Comparison of ENCODE assay signal across 8 cellular contexts in the genomic region with DNA sequence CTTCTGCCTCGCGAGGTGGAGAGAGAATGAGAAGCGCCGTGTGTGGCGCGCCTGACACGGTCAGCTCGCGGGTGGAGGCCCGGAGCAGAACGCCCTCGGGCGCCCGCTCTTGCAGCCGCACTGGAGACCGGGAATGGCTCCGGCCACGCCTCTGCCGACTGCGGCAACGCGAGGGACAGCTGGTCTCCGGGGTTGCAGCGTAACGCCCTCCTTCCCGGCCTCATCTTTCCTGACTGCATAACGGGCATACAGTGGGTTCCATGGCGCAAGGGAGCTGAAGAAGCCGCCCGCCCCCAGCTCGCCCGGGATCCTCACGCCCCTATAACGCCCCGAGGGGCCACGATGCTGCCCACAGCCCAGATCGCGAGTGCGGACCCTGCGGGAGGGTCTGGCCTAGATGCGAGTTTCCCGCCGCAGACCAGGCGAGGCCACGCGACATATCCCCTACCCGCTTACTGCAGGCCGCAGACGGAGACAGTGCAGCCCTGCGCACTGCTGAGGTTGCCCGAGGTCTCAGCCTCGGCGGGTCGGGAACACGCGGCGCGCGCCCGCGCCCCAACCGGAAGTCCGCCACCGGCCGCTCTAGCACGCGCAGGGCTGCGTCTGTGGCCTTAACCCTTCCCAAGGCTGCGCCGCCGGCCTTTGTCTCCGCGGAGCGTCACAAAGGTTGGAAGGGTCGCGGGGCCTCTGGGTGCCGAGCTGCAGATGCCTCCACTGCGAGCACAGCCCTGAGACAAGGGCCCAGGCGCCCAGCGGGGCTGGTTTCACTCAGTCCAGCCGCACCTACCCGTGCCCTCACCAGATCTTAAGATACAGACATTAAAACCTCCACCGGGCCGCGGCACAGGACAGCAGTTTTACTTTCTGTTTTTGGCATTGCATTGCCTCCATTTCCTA. TPM values are rescaled to one million over a fixed set of nuclear protein-coding genes. Genes with fewer than 3 reads are reported as not detected.
DNase-seq lines count a peak whose midpoint lies in the region; ATAC-seq, FAIRE-seq and TF ChIP-seq lines count a peak whose summit lies in the region.

No MANE protein-coding gene starts in this region.

- DNase-seq in GM12892 (ENCODE audit: insufficient read length) = peak; percentile 85
- DNase-seq in NCI-H1417 treated with DMSO at 0.1 percent for 48 hours (lab: John Stamatoyannopoulos, UW) = peak; percentile 54
- peak; percentile 24 to 92 (median 80) for DNase-seq in amygdala (lab: John Stamatoyannopoulos, UW)
- DNase-seq in left ventricle myocardium superior = peak; percentile 96
- DNase-seq in psoas muscle = peak; percentile 93 to 96

- H3K9me3 ChIP-seq in psoas muscle = no peaks in the 10 kb centered on the region

- 0 to 1% (median 0%) methylated on average over 63 to 85 of the region's 85 CpGs for WGBS in psoas muscle, 3 donors
- WGBS in urinary bladder = under 1% methylated on average over 85 of the region's 85 CpGs

- peaks cover 14% of the 10 kb centered on the region for H3K4me1 ChIP-seq in psoas muscle
- H3K4me1 ChIP-seq in urinary bladder (ENCODE audit: insufficient read depth) = no peaks in the 10 kb centered on the region

- intact Hi-C loops in left ventricle myocardium superior (cut with micrococcal nuclease) = no loop called here
- intact Hi-C loops in psoas muscle (cut with DNase I) = loop anchor here (2.0 to 5.0 kb wide), 2 partner anchors 20 to 33 kb away; partner anchors contain the start of gene BCL7C (in 1 of the 2)

- peaks cover 11% of the 10 kb centered on the region for H3K36me3 Mint-ChIP-seq in T-helper 1 cell treated with Interleukin-12 subunit alpha and Interleukin-12 subunit beta and Interleukin-4 antibody, amounts not matched to agents 30 μg/mL and 1 μg/mL, for 36 hours (ENCODE audit: low read depth)

- peak; percentile 98 for TF ChIP-seq POLR2A in GM12892 (IDR thresholded peaks at IDR 0.05; ENCODE audit: low read depth, low read length)

- H3K27me3 Mint-ChIP-seq in T-helper 1 cell treated with Interleukin-12 subunit alpha and Interleukin-12 subunit beta and Interleukin-4 antibody, amounts not matched to agents 30 μg/mL and 1 μg/mL, for 36 hours (ENCODE audit: low read depth) = no peaks in the 10 kb centered on the region

- no peaks in the 10 kb centered on the region for H3K27me3 ChIP-seq in psoas muscle (ENCODE audit: insufficient read depth in 3 of 3, low read length in 2 of 3)

- no peaks in the 10 kb centered on the region for H3K9me3 Mint-ChIP-seq in T-helper 1 cell treated with Interleukin-12 subunit alpha and Interleukin-12 subunit beta and Interleukin-4 antibody, amounts not matched to agents 30 μg/mL and 1 μg/mL, for 36 hours

- peak overlapping the region; percentile 90 for H3K27ac ChIP-seq in psoas muscle
- H3K27ac ChIP-seq in urinary bladder (ENCODE audit: low read depth) = peak overlapping the region; percentile 80

- ATAC-seq in HG02763 (IDR thresholded peaks at IDR 0.05; ENCODE audit: unreplicated experiment) = peak; percentile 79
- ATAC-seq in left ventricle myocardium superior = peak; percentile 98
- ATAC-seq in psoas muscle = peak; percentile 98 to 99 (median 98)

- H3K27ac Mint-ChIP-seq in T-helper 1 cell treated with Interleukin-12 subunit alpha and Interleukin-12 subunit beta and Interleukin-4 antibody, amounts not matched to agents 30 μg/mL and 1 μg/mL, for 36 hours = peak overlapping the region; percentile 83

- peak overlapping the region; percentile 93 for H3K4me3 Mint-ChIP-seq in T-helper 1 cell treated with Interleukin-12 subunit alpha and Interleukin-12 subunit beta and Interleukin-4 antibody, amounts not matched to agents 30 μg/mL and 1 μg/mL, for 36 hours

- no peak for TF ChIP-seq CTCF in psoas muscle (IDR thresholded peaks at IDR 0.05)

- peak; percentile 87 for FAIRE-seq in GM12892 (lab: Jason Lieb, UNC)

- peaks cover 7 to 15% of the 10 kb centered on the region in 2 donors for H3K36me3 ChIP-seq in psoas muscle (ENCODE audit: insufficient read depth in 1 of 2, low read depth in 1 of 2)
- no peaks in the 10 kb centered on the region for H3K36me3 ChIP-seq in urinary bladder (ENCODE audit: insufficient read depth)

- H3K4me1 Mint-ChIP-seq in T-helper 1 cell treated with Interleukin-12 subunit alpha and Interleukin-12 subunit beta and Interleukin-4 antibody, amounts not matched to agents 30 μg/mL and 1 μg/mL, for 36 hours (ENCODE audit: low read depth) = peaks cover 18% of the 10 kb centered on the region

- peak overlapping the region; percentile 94 for H3K4me3 ChIP-seq in psoas muscle
- H3K4me3 ChIP-seq in urinary bladder (ENCODE audit: low read depth, low read length) = peak overlapping the region; percentile 73

RNA-seq across cellular contexts. Expression of gene BCL7C, which starts 18.8 kb away (rescaled TPM):
- 8.2 TPM for polyA plus RNA-seq in GM12892 (2012; ENCODE audit: missing spikeins)
- total RNA-seq in left ventricle myocardium superior (29.6 TPM), psoas muscle (10 to 100 TPM; 13.9 to 18.1 (median 15.1) TPM), urinary bladder (31.7 TPM)
- polyA plus RNA-seq in psoas muscle (10 to 100 TPM; 18.9 to 40.9 (median 30.2) TPM), urinary bladder (33.2 TPM)

RNA-seq across cellular contexts. Expression of gene CTF1, which starts 21.3 kb away (rescaled TPM):
- polyA plus RNA-seq in GM12892 (2012; ENCODE audit: missing spikeins) = not detected
- total RNA-seq in left ventricle myocardium superior (7.5 TPM), psoas muscle (10 to 100 TPM in 1 of 4 donors, 1 to 10 TPM in 3; 8.5 to 16.6 (median 9.4) TPM), urinary bladder (2.1 TPM)
- polyA plus RNA-seq in psoas muscle (1 to 10 TPM; 4.9 to 5.5 (median 5.2) TPM), urinary bladder (16.8 TPM)

RNA-seq across cellular contexts. Expression of gene FBXL19, which starts 48.3 kb away (rescaled TPM):
- 3.3 TPM for polyA plus RNA-seq in GM12892 (2012; ENCODE audit: missing spikeins)
- total RNA-seq in left ventricle myocardium superior (5.7 TPM), psoas muscle (1 to 10 TPM; 3.4 to 4.2 (median 4.1) TPM), urinary bladder (9.6 TPM)
- polyA plus RNA-seq in psoas muscle (1 to 10 TPM; 2.8 to 5.4 (median 2.8) TPM), urinary bladder (15.2 TPM)

Comparison
In these comparisons a context has a peak if more than half of its experiments do, and no peak if none do; other contexts are left out.
1. Peak in every context shown above with its lines: DNase-seq, ATAC-seq, H3K4me3 ChIP-seq and H3K27ac ChIP-seq.